In the genomic region with DNA sequence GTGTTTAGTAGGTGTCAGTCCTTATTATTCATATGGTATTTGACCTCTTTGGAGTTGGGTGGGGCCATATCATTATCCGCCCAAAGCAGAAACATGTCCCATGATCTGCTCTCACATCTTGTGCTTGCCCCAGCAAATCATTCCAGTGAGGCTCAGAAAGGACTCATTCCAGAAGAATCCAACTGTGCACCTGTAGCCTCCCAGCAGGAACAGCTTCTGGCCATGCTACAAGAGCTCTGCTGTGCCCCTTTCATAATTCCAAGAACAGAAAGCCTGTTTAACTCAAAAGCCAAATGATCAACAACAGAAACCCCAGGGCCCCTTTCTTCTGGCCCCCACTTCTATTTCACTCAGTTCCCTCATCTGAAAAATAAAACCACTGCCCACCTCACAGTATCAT, we compare ENCODE assay signal across 33 cellular contexts.
"Had no signal": no experiment of that assay in that cellular context is flagged by ENCODE, and none has a peak within 500 bp of the region (broad histone marks: within the 10 kb centered on the region; RNA-seq: fewer than 3 reads in every experiment).

No MANE protein-coding gene starts in this region.

- H3K4me3 ChIP-seq: adrenal gland, body of pancreas, cardiac muscle cell had no signal

- H3K9me3 ChIP-seq: adrenal gland, body of pancreas had no signal

- FAIRE-seq: colon, frontal cortex had no signal

- H3K27ac ChIP-seq: adrenal gland, body of pancreas, cardiac muscle cell, epithelial cell of prostate had no signal

- H3K36me3 ChIP-seq: adrenal gland, cardiac muscle cell had no signal

- H3K27me3 ChIP-seq: adrenal gland, body of pancreas, cardiac muscle cell had no signal

- ATAC-seq: activated CD4-positive, alpha-beta T cell treated with anti-CD3 and anti-CD28 coated beads for 36 hours; activated CD8-positive, alpha-beta memory T cell treated with anti-CD3 and anti-CD28 coated beads, Interleukin-2, amount 10 ng/mL, durations not matched to agents 7 days and 5 days; activated CD8-positive, alpha-beta T cell treated with anti-CD3 and anti-CD28 coated beads, Interleukin-2, amount 10 ng/mL, durations not matched to agents 7 days and 5 days; activated naive CD8-positive, alpha-beta T cell treated with anti-CD3 and anti-CD28 coated beads, Interleukin-2, amount 50 U/mL, for 24 hours; body of pancreas; effector memory CD8-positive, alpha-beta T cell; esophagus mucosa; T-helper 17 cell had no signal

- DNase-seq: activated CD4-positive, alpha-beta memory T cell treated with anti-CD3 and anti-CD28 coated beads for 36 hours; activated CD4-positive, alpha-beta T cell treated with anti-CD3 and anti-CD28 coated beads for 36 hours; activated CD4-positive, alpha-beta T cell treated with anti-CD3 and anti-CD28 coated beads, Interleukin-2, amount 10 ng/mL, durations not matched to agents 24 days and 14 days; activated CD4-positive, CD25-positive, alpha-beta regulatory T cell; activated CD4-positive, CD25-positive, alpha-beta regulatory T cell treated with anti-CD3 and anti-CD28 coated beads, Interleukin-2, amount 50 U/mL, for 72 hours; activated CD8-positive, alpha-beta memory T cell treated with anti-CD3 and anti-CD28 coated beads, Interleukin-2, amount 10 ng/mL, durations not matched to agents 7 days and 5 days; activated CD8-positive, alpha-beta memory T cell treated with anti-CD3 and anti-CD28 coated beads, Interleukin-2, amount 50 U/mL, for 4 hours; activated CD8-positive, alpha-beta T cell treated with anti-CD3 and anti-CD28 coated beads, Interleukin-2, amount 10 ng/mL, durations not matched to agents 7 days and 5 days; activated effector memory CD4-positive, alpha-beta T cell treated with anti-CD3 and anti-CD28 coated beads, Interleukin-2, amount 50 U/mL, for 16 hours; activated naive CD4-positive, alpha-beta T cell treated with anti-CD3 and anti-CD28 coated beads for 36 hours; activated naive CD8-positive, alpha-beta T cell treated with anti-CD3 and anti-CD28 coated beads for 36 hours; activated naive CD8-positive, alpha-beta T cell treated with anti-CD3 and anti-CD28 coated beads, Interleukin-2, amount 50 U/mL, for 24 hours; activated T-cell treated with anti-CD3 and anti-CD28 coated beads, Interleukin-2, amount 50 U/mL, for 1 hour; activated T-cell treated with anti-CD3 and anti-CD28 coated beads, Interleukin-2, amount 50 U/mL, for 48 hours; adrenal gland; amygdala; aorta; body of pancreas; central memory CD4-positive, alpha-beta T cell; cortex of kidney; dermis blood vessel endothelial cell; effector CD4-positive, alpha-beta T cell; effector memory CD8-positive, alpha-beta T cell; foreskin fibroblast; head of caudate nucleus; T-helper 1 cell; T-helper 17 cell; T1000 had no signal
